Comparison of ENCODE assay signal across 1 cellular context in the genomic region with DNA sequence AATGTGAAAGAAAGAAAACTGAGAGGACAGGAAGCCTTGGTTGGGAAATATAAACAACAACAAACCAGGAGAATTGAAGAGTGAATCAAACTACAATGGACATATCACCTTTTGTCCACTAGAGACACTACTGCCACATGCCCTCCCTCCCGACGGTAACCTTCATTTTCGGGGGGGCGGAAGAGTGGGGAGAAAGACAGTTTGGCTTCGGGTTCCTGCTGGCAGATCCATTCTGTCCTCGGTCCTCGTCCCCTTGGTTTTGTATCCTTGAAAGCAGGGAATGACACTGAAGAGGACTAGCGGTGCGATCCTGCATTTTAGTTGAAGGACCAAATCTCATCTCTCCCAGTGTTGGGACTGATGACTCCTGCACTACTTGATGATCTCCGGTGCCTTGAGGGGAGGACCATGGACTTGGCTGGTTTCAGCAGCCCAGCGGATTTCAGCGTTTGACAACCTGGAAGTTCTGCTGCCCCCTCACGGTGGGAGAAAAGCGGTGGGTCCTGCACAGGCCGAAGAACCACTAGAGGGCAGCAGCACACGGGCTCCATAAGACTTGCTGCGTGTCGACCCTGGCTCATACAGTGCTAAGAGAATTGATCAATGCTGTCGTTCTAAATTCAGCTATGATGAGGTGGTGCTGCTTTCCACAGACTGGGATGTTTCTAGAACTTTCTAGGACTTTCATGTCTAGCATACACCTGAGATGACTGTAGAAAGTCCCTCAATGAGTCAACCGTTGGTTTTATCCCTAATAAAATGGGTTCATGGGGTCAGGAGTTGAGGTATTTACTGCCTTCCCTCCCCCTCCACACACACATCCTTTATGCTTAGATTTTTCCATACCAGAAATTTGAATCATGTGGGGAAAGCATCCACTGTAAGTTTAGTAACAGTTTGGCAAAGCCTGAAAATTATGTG.
A peak's percentile ranks its signal among the peaks of the same experiment; 100 is the strongest.
TF ChIP-seq lines count a peak whose summit lies in the region.

No MANE protein-coding gene starts in this region.

TF ChIP-seq in K562, 482 proteins besides CTCF, POLR2A, EP300 and RAD21 (continued from another document and continues in another):
- TF ChIP-seq, protein P1, sequence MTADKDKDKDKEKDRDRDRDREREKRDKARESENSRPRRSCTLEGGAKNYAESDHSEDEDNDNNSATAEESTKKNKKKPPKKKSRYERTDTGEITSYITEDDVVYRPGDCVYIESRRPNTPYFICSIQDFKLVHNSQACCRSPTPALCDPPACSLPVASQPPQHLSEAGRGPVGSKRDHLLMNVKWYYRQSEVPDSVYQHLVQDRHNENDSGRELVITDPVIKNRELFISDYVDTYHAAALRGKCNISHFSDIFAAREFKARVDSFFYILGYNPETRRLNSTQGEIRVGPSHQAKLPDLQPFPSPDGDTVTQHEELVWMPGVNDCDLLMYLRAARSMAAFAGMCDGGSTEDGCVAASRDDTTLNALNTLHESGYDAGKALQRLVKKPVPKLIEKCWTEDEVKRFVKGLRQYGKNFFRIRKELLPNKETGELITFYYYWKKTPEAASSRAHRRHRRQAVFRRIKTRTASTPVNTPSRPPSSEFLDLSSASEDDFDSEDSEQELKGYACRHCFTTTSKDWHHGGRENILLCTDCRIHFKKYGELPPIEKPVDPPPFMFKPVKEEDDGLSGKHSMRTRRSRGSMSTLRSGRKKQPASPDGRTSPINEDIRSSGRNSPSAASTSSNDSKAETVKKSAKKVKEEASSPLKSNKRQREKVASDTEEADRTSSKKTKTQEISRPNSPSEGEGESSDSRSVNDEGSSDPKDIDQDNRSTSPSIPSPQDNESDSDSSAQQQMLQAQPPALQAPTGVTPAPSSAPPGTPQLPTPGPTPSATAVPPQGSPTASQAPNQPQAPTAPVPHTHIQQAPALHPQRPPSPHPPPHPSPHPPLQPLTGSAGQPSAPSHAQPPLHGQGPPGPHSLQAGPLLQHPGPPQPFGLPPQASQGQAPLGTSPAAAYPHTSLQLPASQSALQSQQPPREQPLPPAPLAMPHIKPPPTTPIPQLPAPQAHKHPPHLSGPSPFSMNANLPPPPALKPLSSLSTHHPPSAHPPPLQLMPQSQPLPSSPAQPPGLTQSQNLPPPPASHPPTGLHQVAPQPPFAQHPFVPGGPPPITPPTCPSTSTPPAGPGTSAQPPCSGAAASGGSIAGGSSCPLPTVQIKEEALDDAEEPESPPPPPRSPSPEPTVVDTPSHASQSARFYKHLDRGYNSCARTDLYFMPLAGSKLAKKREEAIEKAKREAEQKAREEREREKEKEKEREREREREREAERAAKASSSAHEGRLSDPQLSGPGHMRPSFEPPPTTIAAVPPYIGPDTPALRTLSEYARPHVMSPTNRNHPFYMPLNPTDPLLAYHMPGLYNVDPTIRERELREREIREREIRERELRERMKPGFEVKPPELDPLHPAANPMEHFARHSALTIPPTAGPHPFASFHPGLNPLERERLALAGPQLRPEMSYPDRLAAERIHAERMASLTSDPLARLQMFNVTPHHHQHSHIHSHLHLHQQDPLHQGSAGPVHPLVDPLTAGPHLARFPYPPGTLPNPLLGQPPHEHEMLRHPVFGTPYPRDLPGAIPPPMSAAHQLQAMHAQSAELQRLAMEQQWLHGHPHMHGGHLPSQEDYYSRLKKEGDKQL (CRISPR knock-in tag; IDR thresholded peaks at IDR 0.05; ENCODE audit: borderline replicate concordance), result no peak
- TF ChIP-seq, protein P2, sequence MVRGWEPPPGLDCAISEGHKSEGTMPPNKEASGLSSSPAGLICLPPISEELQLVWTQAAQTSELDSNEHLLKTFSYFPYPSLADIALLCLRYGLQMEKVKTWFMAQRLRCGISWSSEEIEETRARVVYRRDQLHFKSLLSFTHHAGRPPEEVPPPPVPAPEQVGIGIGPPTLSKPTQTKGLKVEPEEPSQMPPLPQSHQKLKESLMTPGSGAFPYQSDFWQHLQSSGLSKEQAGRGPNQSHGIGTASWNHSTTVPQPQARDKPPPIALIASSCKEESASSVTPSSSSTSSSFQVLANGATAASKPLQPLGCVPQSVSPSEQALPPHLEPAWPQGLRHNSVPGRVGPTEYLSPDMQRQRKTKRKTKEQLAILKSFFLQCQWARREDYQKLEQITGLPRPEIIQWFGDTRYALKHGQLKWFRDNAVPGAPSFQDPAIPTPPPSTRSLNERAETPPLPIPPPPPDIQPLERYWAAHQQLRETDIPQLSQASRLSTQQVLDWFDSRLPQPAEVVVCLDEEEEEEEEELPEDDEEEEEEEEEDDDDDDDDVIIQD (CRISPR knock-in tag; IDR thresholded peaks at IDR 0.05), result no peak
- TF ChIP-seq, protein P3, sequence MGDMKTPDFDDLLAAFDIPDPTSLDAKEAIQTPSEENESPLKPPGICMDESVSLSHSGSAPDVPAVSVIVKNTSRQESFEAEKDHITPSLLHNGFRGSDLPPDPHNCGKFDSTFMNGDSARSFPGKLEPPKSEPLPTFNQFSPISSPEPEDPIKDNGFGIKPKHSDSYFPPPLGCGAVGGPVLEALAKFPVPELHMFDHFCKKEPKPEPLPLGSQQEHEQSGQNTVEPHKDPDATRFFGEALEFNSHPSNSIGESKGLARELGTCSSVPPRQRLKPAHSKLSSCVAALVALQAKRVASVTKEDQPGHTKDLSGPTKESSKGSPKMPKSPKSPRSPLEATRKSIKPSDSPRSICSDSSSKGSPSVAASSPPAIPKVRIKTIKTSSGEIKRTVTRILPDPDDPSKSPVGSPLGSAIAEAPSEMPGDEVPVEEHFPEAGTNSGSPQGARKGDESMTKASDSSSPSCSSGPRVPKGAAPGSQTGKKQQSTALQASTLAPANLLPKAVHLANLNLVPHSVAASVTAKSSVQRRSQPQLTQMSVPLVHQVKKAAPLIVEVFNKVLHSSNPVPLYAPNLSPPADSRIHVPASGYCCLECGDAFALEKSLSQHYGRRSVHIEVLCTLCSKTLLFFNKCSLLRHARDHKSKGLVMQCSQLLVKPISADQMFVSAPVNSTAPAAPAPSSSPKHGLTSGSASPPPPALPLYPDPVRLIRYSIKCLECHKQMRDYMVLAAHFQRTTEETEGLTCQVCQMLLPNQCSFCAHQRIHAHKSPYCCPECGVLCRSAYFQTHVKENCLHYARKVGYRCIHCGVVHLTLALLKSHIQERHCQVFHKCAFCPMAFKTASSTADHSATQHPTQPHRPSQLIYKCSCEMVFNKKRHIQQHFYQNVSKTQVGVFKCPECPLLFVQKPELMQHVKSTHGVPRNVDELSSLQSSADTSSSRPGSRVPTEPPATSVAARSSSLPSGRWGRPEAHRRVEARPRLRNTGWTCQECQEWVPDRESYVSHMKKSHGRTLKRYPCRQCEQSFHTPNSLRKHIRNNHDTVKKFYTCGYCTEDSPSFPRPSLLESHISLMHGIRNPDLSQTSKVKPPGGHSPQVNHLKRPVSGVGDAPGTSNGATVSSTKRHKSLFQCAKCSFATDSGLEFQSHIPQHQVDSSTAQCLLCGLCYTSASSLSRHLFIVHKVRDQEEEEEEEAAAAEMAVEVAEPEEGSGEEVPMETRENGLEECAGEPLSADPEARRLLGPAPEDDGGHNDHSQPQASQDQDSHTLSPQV (IDR thresholded peaks at IDR 0.05), result peak; percentile 96
- TF ChIP-seq MED1 (CRISPR knock-in tag; IDR thresholded peaks at IDR 0.05; ENCODE audit: borderline replicate concordance), result no peak
- TF ChIP-seq C11orf30 (IDR thresholded peaks at IDR 0.05; ENCODE audit: low read depth), result no peak
- no peak for TF ChIP-seq SREBF2 (CRISPR knock-in tag; IDR thresholded peaks at IDR 0.05)
- peak; percentile 89 for TF ChIP-seq L3MBTL2 (IDR thresholded peaks at IDR 0.05)
- no peak for TF ChIP-seq RFX7 (CRISPR knock-in tag; IDR thresholded peaks at IDR 0.05)
- peak; percentile 86 for TF ChIP-seq GABPB1 (CRISPR knock-in tag; IDR thresholded peaks at IDR 0.05)
- TF ChIP-seq ZSCAN29 (IDR thresholded peaks at IDR 0.05), result no peak
- TF ChIP-seq RFX5 (IDR thresholded peaks at IDR 0.05; ENCODE audit: low read depth, low read length), result no peak
- TF ChIP-seq KDM1A (IDR thresholded peaks at IDR 0.05), result peak; percentile 57 to 66; a peak in 3 of 4 replicates
- TF ChIP-seq, protein P4, sequence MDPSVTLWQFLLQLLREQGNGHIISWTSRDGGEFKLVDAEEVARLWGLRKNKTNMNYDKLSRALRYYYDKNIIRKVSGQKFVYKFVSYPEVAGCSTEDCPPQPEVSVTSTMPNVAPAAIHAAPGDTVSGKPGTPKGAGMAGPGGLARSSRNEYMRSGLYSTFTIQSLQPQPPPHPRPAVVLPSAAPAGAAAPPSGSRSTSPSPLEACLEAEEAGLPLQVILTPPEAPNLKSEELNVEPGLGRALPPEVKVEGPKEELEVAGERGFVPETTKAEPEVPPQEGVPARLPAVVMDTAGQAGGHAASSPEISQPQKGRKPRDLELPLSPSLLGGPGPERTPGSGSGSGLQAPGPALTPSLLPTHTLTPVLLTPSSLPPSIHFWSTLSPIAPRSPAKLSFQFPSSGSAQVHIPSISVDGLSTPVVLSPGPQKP (CRISPR knock-in tag; IDR thresholded peaks at IDR 0.05), result no peak
- TF ChIP-seq, protein P5, sequence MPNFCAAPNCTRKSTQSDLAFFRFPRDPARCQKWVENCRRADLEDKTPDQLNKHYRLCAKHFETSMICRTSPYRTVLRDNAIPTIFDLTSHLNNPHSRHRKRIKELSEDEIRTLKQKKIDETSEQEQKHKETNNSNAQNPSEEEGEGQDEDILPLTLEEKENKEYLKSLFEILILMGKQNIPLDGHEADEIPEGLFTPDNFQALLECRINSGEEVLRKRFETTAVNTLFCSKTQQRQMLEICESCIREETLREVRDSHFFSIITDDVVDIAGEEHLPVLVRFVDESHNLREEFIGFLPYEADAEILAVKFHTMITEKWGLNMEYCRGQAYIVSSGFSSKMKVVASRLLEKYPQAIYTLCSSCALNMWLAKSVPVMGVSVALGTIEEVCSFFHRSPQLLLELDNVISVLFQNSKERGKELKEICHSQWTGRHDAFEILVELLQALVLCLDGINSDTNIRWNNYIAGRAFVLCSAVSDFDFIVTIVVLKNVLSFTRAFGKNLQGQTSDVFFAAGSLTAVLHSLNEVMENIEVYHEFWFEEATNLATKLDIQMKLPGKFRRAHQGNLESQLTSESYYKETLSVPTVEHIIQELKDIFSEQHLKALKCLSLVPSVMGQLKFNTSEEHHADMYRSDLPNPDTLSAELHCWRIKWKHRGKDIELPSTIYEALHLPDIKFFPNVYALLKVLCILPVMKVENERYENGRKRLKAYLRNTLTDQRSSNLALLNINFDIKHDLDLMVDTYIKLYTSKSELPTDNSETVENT (CRISPR knock-in tag; IDR thresholded peaks at IDR 0.05), result no peak
- peak in 1 of 2 experiments; percentile 52; a peak in 1 of 4 replicates for TF ChIP-seq FOXA3 (CRISPR knock-in tag; conservative IDR thresholded peaks at IDR 0.05 in 1 of 2, IDR thresholded peaks at IDR 0.05 in 1 of 2)
- no peak for TF ChIP-seq ZNF76 (CRISPR knock-in tag; IDR thresholded peaks at IDR 0.05; ENCODE audit: borderline replicate concordance)
- no peak for TF ChIP-seq KHSRP (IDR thresholded peaks at IDR 0.05)
- TF ChIP-seq FOSL1 (tag; conservative IDR thresholded peaks at IDR 0.05), result peak; percentile 54; the same call in 1 of the 2 replicates
- no peak for TF ChIP-seq RBM15 (IDR thresholded peaks at IDR 0.05; ENCODE audit: insufficient read depth, low read length)
- no peak for TF ChIP-seq EZH2 (IDR thresholded peaks at IDR 0.05; ENCODE audit: borderline replicate concordance, low read depth, low read length)
- TF ChIP-seq, protein P6, sequence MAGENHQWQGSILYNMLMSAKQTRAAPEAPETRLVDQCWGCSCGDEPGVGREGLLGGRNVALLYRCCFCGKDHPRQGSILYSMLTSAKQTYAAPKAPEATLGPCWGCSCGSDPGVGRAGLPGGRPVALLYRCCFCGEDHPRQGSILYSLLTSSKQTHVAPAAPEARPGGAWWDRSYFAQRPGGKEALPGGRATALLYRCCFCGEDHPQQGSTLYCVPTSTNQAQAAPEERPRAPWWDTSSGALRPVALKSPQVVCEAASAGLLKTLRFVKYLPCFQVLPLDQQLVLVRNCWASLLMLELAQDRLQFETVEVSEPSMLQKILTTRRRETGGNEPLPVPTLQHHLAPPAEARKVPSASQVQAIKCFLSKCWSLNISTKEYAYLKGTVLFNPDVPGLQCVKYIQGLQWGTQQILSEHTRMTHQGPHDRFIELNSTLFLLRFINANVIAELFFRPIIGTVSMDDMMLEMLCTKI (IDR thresholded peaks at IDR 0.05; ENCODE audit: partially characterized antibody), result no peak
- peak; percentile 64; the same call in 1 of the 2 replicates for TF ChIP-seq JUND (IDR thresholded peaks at IDR 0.05; ENCODE audit: borderline replicate concordance, low read depth, low read length)
- TF ChIP-seq JUND (tag; IDR thresholded peaks at IDR 0.05; ENCODE audit: borderline replicate concordance, low read depth, low read length), result peak; percentile 68; the same call in 2 of the 3 replicates
- TF ChIP-seq EWSR1 (IDR thresholded peaks at IDR 0.05; ENCODE audit: borderline replicate concordance, low read depth, partially characterized antibody), result no peak
- TF ChIP-seq, protein P7, sequence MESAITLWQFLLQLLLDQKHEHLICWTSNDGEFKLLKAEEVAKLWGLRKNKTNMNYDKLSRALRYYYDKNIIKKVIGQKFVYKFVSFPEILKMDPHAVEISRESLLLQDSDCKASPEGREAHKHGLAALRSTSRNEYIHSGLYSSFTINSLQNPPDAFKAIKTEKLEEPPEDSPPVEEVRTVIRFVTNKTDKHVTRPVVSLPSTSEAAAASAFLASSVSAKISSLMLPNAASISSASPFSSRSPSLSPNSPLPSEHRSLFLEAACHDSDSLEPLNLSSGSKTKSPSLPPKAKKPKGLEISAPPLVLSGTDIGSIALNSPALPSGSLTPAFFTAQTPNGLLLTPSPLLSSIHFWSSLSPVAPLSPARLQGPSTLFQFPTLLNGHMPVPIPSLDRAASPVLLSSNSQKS (CRISPR knock-in tag; IDR thresholded peaks at IDR 0.05), result no peak
- no peak for TF ChIP-seq ELF1 (tag; IDR thresholded peaks at IDR 0.05)
- TF ChIP-seq, protein P8, sequence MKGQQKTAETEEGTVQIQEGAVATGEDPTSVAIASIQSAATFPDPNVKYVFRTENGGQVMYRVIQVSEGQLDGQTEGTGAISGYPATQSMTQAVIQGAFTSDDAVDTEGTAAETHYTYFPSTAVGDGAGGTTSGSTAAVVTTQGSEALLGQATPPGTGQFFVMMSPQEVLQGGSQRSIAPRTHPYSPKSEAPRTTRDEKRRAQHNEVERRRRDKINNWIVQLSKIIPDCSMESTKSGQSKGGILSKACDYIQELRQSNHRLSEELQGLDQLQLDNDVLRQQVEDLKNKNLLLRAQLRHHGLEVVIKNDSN (CRISPR knock-in tag; IDR thresholded peaks at IDR 0.05), result no peak
- no peak for TF ChIP-seq POLR2AphosphoS2 (IDR thresholded peaks at IDR 0.05; ENCODE audit: low read length)
- no peak for TF ChIP-seq ZBED1 (IDR thresholded peaks at IDR 0.05)
- no peak for TF ChIP-seq FOXJ2 (tag; IDR thresholded peaks at IDR 0.05)
- TF ChIP-seq YY1 (IDR thresholded peaks at IDR 0.05; ENCODE audit: borderline replicate concordance in 1 of 3, control insufficient read depth in 1 of 3, extremely low read depth in 1 of 3, insufficient read depth in 3 of 3, insufficient read length in 1 of 3, insufficient replicate concordance in 2 of 3, low read depth in 1 of 3, low read length in 2 of 3), result peak in 2 of 3 experiments; percentile 38 to 48
- TF ChIP-seq MCM3 (IDR thresholded peaks at IDR 0.05), result no peak
- TF ChIP-seq ZNF174 (CRISPR knock-in tag; IDR thresholded peaks at IDR 0.05), result no peak
